Comparison of ENCODE assay signal across 10 cellular contexts in genomic region chr10:58756126-58756525, GRCh38.
A peak's percentile ranks its signal among the peaks of the same experiment; 100 is the strongest.
DNase-seq lines count a peak whose midpoint lies in the region; ATAC-seq and TF ChIP-seq lines count a peak whose summit lies in the region.
"Had no signal": no experiment of that assay in that cellular context is flagged by ENCODE, and none has a peak within 500 bp of the region (broad histone marks: within the 10 kb centered on the region; RNA-seq: fewer than 3 reads in every experiment).

No MANE protein-coding gene starts in this region.

- DNase-seq in cardiac fibroblast (ENCODE audit: low read depth in 2 of 2): peak; percentile 68 to 75
- DNase-seq in lower lobe of right lung: no peak
- no peak for DNase-seq in GM20000 (ENCODE audit: low spot score)
- no peak for DNase-seq in G401 (ENCODE audit: low spot score)
- no peak for DNase-seq in NCI-H446 treated with DMSO at 0.1 percent for 48 hours (lab: John Stamatoyannopoulos, UW)
- DNase-seq: colonic mucosa, left cardiac atrium, NCI-H2029 had no signal

- H3K27ac ChIP-seq in KMS-11 (0 out of 2 replicates have a peak overlapping the region, but pooled peaks have one; percentile 31), lower lobe of right lung (peak overlapping the region; percentile 19), urinary bladder (ENCODE audit: low read depth) (no peak overlapping the region)
- H3K27ac ChIP-seq: colonic mucosa had no signal

- no peak for TF ChIP-seq CTCF in KMS-11 (conservative IDR thresholded peaks at IDR 0.05; ENCODE audit: low read depth, low read length)
- no peak for TF ChIP-seq CTCF in cardiac fibroblast (IDR thresholded peaks at IDR 0.05; ENCODE audit: low read depth, low read length)
- no peak for TF ChIP-seq CTCF in lower lobe of right lung (IDR thresholded peaks at IDR 0.05)
- TF ChIP-seq CTCF in GM20000 (IDR thresholded peaks at IDR 0.05; ENCODE audit: extremely low read depth, missing control alignments): no peak

- H3K9ac ChIP-seq in KMS-11: peak overlapping the region; percentile 16; the same call in 1 of the 2 replicates

- peak overlapping the region; percentile 18; the same call in 1 of the 2 replicates for H2AFZ ChIP-seq in KMS-11 (ENCODE audit: low read depth)

- H3K4me1 ChIP-seq in KMS-11 (ENCODE audit: low read depth, poor library complexity, severe bottlenecking) (peaks cover 36% of the 10 kb centered on the region), lower lobe of right lung (no peaks in the 10 kb centered on the region), urinary bladder (ENCODE audit: insufficient read depth) (no peaks in the 10 kb centered on the region)
- H3K4me1 ChIP-seq: colonic mucosa had no signal

- H3K27me3 ChIP-seq in KMS-11 (ENCODE audit: insufficient read depth, low read depth) (no peaks in the 10 kb centered on the region), lower lobe of right lung (ENCODE audit: low read depth) (no peaks in the 10 kb centered on the region)
- H3K27me3 ChIP-seq: colonic mucosa had no signal

- in situ Hi-C loops in G401 (cut with HindIII; ENCODE audit: low sequenced_read_pairs): no loop called here

- H3K4me2 ChIP-seq in KMS-11: peak overlapping the region; percentile 70

- H3K36me3 ChIP-seq in KMS-11 (ENCODE audit: insufficient read depth) (no peaks in the 10 kb centered on the region), lower lobe of right lung (no peaks in the 10 kb centered on the region), urinary bladder (ENCODE audit: insufficient read depth) (no peaks in the 10 kb centered on the region)
- H3K36me3 ChIP-seq: colonic mucosa had no signal

- no peak overlapping the region for H3K4me3 ChIP-seq in KMS-11 (IDR thresholded peaks at IDR 0.05; ENCODE audit: insufficient read depth, low read depth, low read length)
- peak overlapping the region in 1 of 2 donors; percentile 30 for H3K4me3 ChIP-seq in cardiac fibroblast (replicated peaks in 1 of 2; ENCODE audit: low read depth in 2 of 2, low read length in 2 of 2)
- no peak overlapping the region for H3K4me3 ChIP-seq in lower lobe of right lung
- peak overlapping the region; percentile 18 for H3K4me3 ChIP-seq in urinary bladder (ENCODE audit: low read depth, low read length)
- H3K4me3 ChIP-seq: colonic mucosa had no signal

- ATAC-seq in lower lobe of right lung: no peak

- WGBS in urinary bladder: 58% methylated on average over 6 of the region's 6 CpGs

- no peaks in the 10 kb centered on the region for H3K9me3 ChIP-seq in lower lobe of right lung
- H3K9me3 ChIP-seq: colonic mucosa had no signal

- intact Hi-C loops in lower lobe of right lung (cut with DNase I): no loop called here

- no peaks in the 10 kb centered on the region for H4K20me1 ChIP-seq in KMS-11 (ENCODE audit: insufficient read depth)

- H3K79me2 ChIP-seq in KMS-11 (ENCODE audit: insufficient read depth, low read depth): no peaks in the 10 kb centered on the region

Comparison
In these comparisons a context has a peak if more than half of its experiments do, and no peak if none do; other contexts are left out.
1. DNase-seq: peak in cardiac fibroblast (2 of 2); none in lower lobe of right lung (single experiment), GM20000 (single experiment), G401 (single experiment) and NCI-H446 treated with DMSO at 0.1 percent for 48 hours (single experiment).